Comparison of ENCODE assay signal across 27 cellular contexts in genomic region chr11:120937501-120937900, GRCh38.
DNase-seq lines count a peak whose midpoint lies in the region; ATAC-seq, FAIRE-seq and TF ChIP-seq lines count a peak whose summit lies in the region.
"Had no signal": no experiment of that assay in that cellular context is flagged by ENCODE, and none has a peak within 500 bp of the region (broad histone marks: within the 10 kb centered on the region; RNA-seq: fewer than 3 reads in every experiment).

No MANE protein-coding gene starts in this region.

- TF ChIP-seq RAD21 in SK-N-SH (IDR thresholded peaks at IDR 0.05; ENCODE audit: low read length), result no peak
- TF ChIP-seq RAD21 in H1 (IDR thresholded peaks at IDR 0.05 in 1 of 2, conservative IDR thresholded peaks at IDR 0.05 in 1 of 2; ENCODE audit: low read depth in 2 of 2, low read length in 2 of 2), result no peak

- H3K4me1 ChIP-seq in SK-N-SH (ENCODE audit: control insufficient read depth in 1 of 2, insufficient read depth in 2 of 2, low read depth in 1 of 2, low read length in 1 of 2) (peaks cover 0 to 13% of the 10 kb centered on the region in 2 experiments; a peak in 2 of 4 replicates), left ventricle myocardium inferior (no peaks in the 10 kb centered on the region), H1 (replicated peaks in 1 of 4; ENCODE audit: control insufficient read depth in 3 of 4, insufficient read depth in 4 of 4, low read length in 3 of 4) (peaks cover 2 to 7% (median 6%) of the 10 kb centered on the region in 4 experiments; a peak in 6 of 7 replicates), right cardiac atrium (ENCODE audit: control insufficient read depth, insufficient read depth, low read length) (no peaks in the 10 kb centered on the region)
- H3K4me1 ChIP-seq: A549, BLaER1 had no signal

- no peak for ATAC-seq in SK-N-SH treated with all-trans-retinoic acid at 6 μM for 48 hours
- peak; percentile 58 for ATAC-seq in Right ventricle myocardium superior (ENCODE audit: poor library complexity)
- ATAC-seq in right cardiac atrium, result peak; percentile 26 to 71
- ATAC-seq: A549, GM12878 had no signal

- no peak overlapping the region for H3K56ac ChIP-seq in H1 (replicated peaks; ENCODE audit: insufficient read length, low read depth, low read length)

- no peak overlapping the region for H2BK20ac ChIP-seq in H1 (ENCODE audit: low read length)

- intact Hi-C loops in Right ventricle myocardium superior (cut with DNase I) (loop anchor here (10.0 kb wide), 1 partner anchor 257 kb away; no protein-coding TSS in a partner anchor), left ventricle myocardium inferior (cut with micrococcal nuclease) (loop anchor here (10.0 kb wide), 1 partner anchor 257 kb away; no protein-coding TSS in a partner anchor), right cardiac atrium (cut with DNase I) (no loop called here)

- CTCF ChIA-PET in SK-N-SH (lab: Yijun Ruan, JAX), result interaction anchor here (0.6 to 6.4 kb wide), 6 partner anchors 11 to 426 kb away, joined by 3 to 49 read pairs (median 6); partner anchors contain the start of gene GRIK4
- CTCF ChIA-PET in H1 (lab: Charles Lee; ENCODE audit: partially characterized antibody), result interaction anchor here (1.1 to 12.8 kb wide), 5 partner anchors 12 to 277 kb away, joined by 3 to 218 read pairs (median 3); no protein-coding TSS in a partner anchor

- H3K36me3 ChIP-seq in SK-N-SH (replicated peaks in 1 of 2; ENCODE audit: control insufficient read depth in 1 of 2, insufficient read depth in 2 of 2, low read length in 1 of 2) (no peaks in the 10 kb centered on the region), left ventricle myocardium inferior (no peaks in the 10 kb centered on the region), H1 (ENCODE audit: control insufficient read depth in 2 of 4, insufficient read depth in 4 of 4, low read length in 3 of 4) (no peaks in the 10 kb centered on the region)
- H3K36me3 ChIP-seq: BE2C, BLaER1 had no signal

- H3K4me3 ChIP-seq in SK-N-SH (ENCODE audit: low read depth in 2 of 2, low read length in 1 of 2) (no peak overlapping the region), left ventricle myocardium inferior (no peak overlapping the region), H1 (ENCODE audit: extremely low read depth in 1 of 4, insufficient read depth in 2 of 4, low read depth in 3 of 4, low read length in 4 of 4) (no peak overlapping the region), right cardiac atrium (ENCODE audit: low read length) (no peak overlapping the region)
- H3K4me3 ChIP-seq: A549, BLaER1, GM12878 had no signal

- no peak overlapping the region for H4K8ac ChIP-seq in H1 (ENCODE audit: extremely low read depth, insufficient read depth, low read length)

- H3K9me3 ChIP-seq in SK-N-SH (no peaks in the 10 kb centered on the region), left ventricle myocardium inferior (replicated peaks) (no peaks in the 10 kb centered on the region), H1 (ENCODE audit: insufficient read depth in 2 of 2, low read depth in 1 of 2, low read length in 1 of 2) (no peaks in the 10 kb centered on the region), right cardiac atrium (ENCODE audit: control insufficient read depth, low read length) (no peaks in the 10 kb centered on the region)
- H3K9me3 ChIP-seq: A549, BE2C, BLaER1 had no signal

- H3K79me2 ChIP-seq in SK-N-SH (ENCODE audit: insufficient read depth) (no peaks in the 10 kb centered on the region), H1 (ENCODE audit: control insufficient read depth in 1 of 2, insufficient read depth in 2 of 2, low read length in 2 of 2) (no peaks in the 10 kb centered on the region)

- no peaks in the 10 kb centered on the region for H4K20me1 ChIP-seq in SK-N-SH (ENCODE audit: insufficient read depth)
- H4K20me1 ChIP-seq in H1 (replicated peaks in 1 of 2; ENCODE audit: control insufficient read depth in 1 of 2, insufficient read depth in 2 of 2, low read length in 2 of 2), result no peaks in the 10 kb centered on the region
- H4K20me1 ChIP-seq: BLaER1 had no signal

- no peak overlapping the region for H2BK15ac ChIP-seq in H1 (ENCODE audit: low read length)

- H2AK5ac ChIP-seq in H1 (ENCODE audit: low read depth, low read length), result 0 out of 2 replicates have a peak overlapping the region, but pooled peaks have one; percentile 11

- H3K4me2 ChIP-seq in SK-N-SH, result no peak overlapping the region
- no peak overlapping the region for H3K4me2 ChIP-seq in H1 (ENCODE audit: insufficient read depth in 1 of 2, low read depth in 2 of 2, low read length in 2 of 2)
- H3K4me2 ChIP-seq: A549, BLaER1 had no signal

- no peaks in the 10 kb centered on the region for H3K79me1 ChIP-seq in H1 (ENCODE audit: low read depth, low read length)

- 20% methylated on average over 5 of the region's 5 CpGs for WGBS in SK-N-SH (ENCODE audit: low lambda C conversion rate)
- WGBS in H1 (ENCODE audit: extremely low coverage in 1 of 2, insufficient coverage in 1 of 2, insufficient read length in 1 of 2, insufficient replicate concordance in 2 of 2, low coverage in 1 of 2, low lambda C conversion rate in 2 of 2, missing lambda C conversion rate in 1 of 2), 2 experiments, result 71% methylated on average over 5 of the region's 5 CpGs; no CpG with 5 or more reads in 1 of the 2 experiments
- WGBS in right cardiac atrium, result 18% methylated on average over 5 of the region's 5 CpGs

- no peaks in the 10 kb centered on the region for H3K23me2 ChIP-seq in H1 (ENCODE audit: low read depth, low read length)

- H3K9me2 ChIP-seq in SK-N-SH, result no peaks in the 10 kb centered on the region

- no peak for TF ChIP-seq CTCF in SK-N-SH (IDR thresholded peaks at IDR 0.05)
- no peak for TF ChIP-seq CTCF in left ventricle myocardium inferior (IDR thresholded peaks at IDR 0.05; ENCODE audit: borderline replicate concordance)
- TF ChIP-seq CTCF in H1 (IDR thresholded peaks at IDR 0.05; ENCODE audit: control extremely low read depth in 1 of 3, insufficient read depth in 1 of 3, low read depth in 1 of 3, low read length in 3 of 3), result no peak

- H3K4ac ChIP-seq in H1 (replicated peaks; ENCODE audit: insufficient read length, low read depth, low read length), result no peak overlapping the region

- TF ChIP-seq EP300 in SK-N-SH (IDR thresholded peaks at IDR 0.05; ENCODE audit: borderline replicate concordance in 1 of 2, low read depth in 1 of 2, low read length in 1 of 2) (no peak), H1 (IDR thresholded peaks at IDR 0.05; ENCODE audit: borderline replicate concordance in 1 of 2, low read depth in 2 of 2, low read length in 2 of 2) (no peak)

- DNase-seq in SK-N-SH, result no peak
- no peak for DNase-seq in Right ventricle myocardium superior
- DNase-seq in left ventricle myocardium inferior, result no peak
- no peak for DNase-seq in H1 (ENCODE audit: low read depth in 1 of 2, low spot score in 2 of 2)
- DNase-seq in right cardiac atrium, result no peak
- DNase-seq in activated CD4-positive, alpha-beta T cell treated with anti-CD3 and anti-CD28 coated beads, Interleukin-2, amount 50 U/mL, for 48 hours, result no peak
- DNase-seq in epidermal melanocyte (ENCODE audit: insufficient read length, low spot score), result no peak
- DNase-seq: BE2C; C1 segment of cervical spinal cord; CD4-positive, alpha-beta memory T cell; CD4-positive, CD25-positive, alpha-beta regulatory T cell; CD8-positive, alpha-beta memory T cell; COR-L47; DMS 273 treated with DMSO at 0.1 percent for 48 hours; DMS153; DMS53; DMS79; DND-41; EL; GDM1 had no signal

- H2AFZ ChIP-seq in SK-N-SH (ENCODE audit: low read depth) (no peak overlapping the region), H1 (ENCODE audit: low read length) (no peak overlapping the region)

- H4K5ac ChIP-seq in H1 (ENCODE audit: insufficient read length, low read depth, low read length), result no peak overlapping the region

- H3F3A ChIP-seq in SK-N-SH (replicated peaks; ENCODE audit: insufficient read depth), result no peaks in the 10 kb centered on the region

- no peaks in the 10 kb centered on the region; the same call in 1 of the 2 replicates for H3K27me3 ChIP-seq in SK-N-SH (ENCODE audit: insufficient read depth)
- H3K27me3 ChIP-seq in left ventricle myocardium inferior (ENCODE audit: low read depth), result peaks cover 83% of the 10 kb centered on the region
- H3K27me3 ChIP-seq in H1 (replicated peaks in 1 of 4; ENCODE audit: control insufficient read depth in 3 of 4, extremely low read depth in 1 of 4, insufficient read depth in 3 of 4, low read length in 3 of 4), result peaks cover 0 to 3% (median 0%) of the 10 kb centered on the region in 4 experiments; a peak in 1 of 7 replicates
- H3K27me3 ChIP-seq in right cardiac atrium (ENCODE audit: control insufficient read depth, insufficient read depth), result no peaks in the 10 kb centered on the region
- H3K27me3 ChIP-seq: BE2C, BLaER1 had no signal

- H3K27ac ChIP-seq in SK-N-SH (ENCODE audit: low read depth in 2 of 2, low read length in 1 of 2), result no peak overlapping the region
- no peak overlapping the region for H3K27ac ChIP-seq in left ventricle myocardium inferior (replicated peaks)
- no peak overlapping the region for H3K27ac ChIP-seq in H1 (ENCODE audit: low read depth, low read length)
- H3K27ac ChIP-seq in right cardiac atrium (ENCODE audit: low read length), result no peak overlapping the region
- H3K27ac ChIP-seq: 22Rv1, A549, BLaER1 had no signal

- no peak overlapping the region for H2BK12ac ChIP-seq in H1 (ENCODE audit: low read depth, low read length)

- H3K18ac ChIP-seq in H1 (ENCODE audit: extremely low read depth, low read length), result no peak overlapping the region

- no peak overlapping the region for H3K23ac ChIP-seq in H1 (ENCODE audit: insufficient read length)

- no peak overlapping the region for H3K14ac ChIP-seq in H1 (ENCODE audit: insufficient read length)

- no peak overlapping the region for H4K91ac ChIP-seq in H1 (replicated peaks; ENCODE audit: insufficient read length, low read length)

- H3K9ac ChIP-seq in SK-N-SH, result no peak overlapping the region
- H3K9ac ChIP-seq in H1 (replicated peaks in 1 of 4; ENCODE audit: extremely low read depth in 1 of 4, low read depth in 3 of 4, low read length in 3 of 4), result no peak overlapping the region
- H3K9ac ChIP-seq: BLaER1 had no signal

- POLR2A ChIA-PET in SK-N-SH (lab: Yijun Ruan, JAX), result no interaction called here
- POLR2A ChIA-PET in H1 (lab: Charles Lee; ENCODE audit: partially characterized antibody), result no interaction called here

- no peak overlapping the region for H2BK120ac ChIP-seq in H1 (replicated peaks; ENCODE audit: low read depth, low read length)

- H2BK5ac ChIP-seq in H1 (ENCODE audit: low read depth, low read length), result no peak overlapping the region

- TF ChIP-seq POLR2A in H1 (IDR thresholded peaks at IDR 0.05; ENCODE audit: control extremely low read depth in 1 of 2, low read depth in 2 of 2, low read length in 2 of 2), result no peak

- FAIRE-seq in H1 (lab: Jason Lieb, UNC), result no peak
- FAIRE-seq: A549, GM12878, GM12892, GM18507 had no signal

TF ChIP-seq in SK-N-SH, 30 proteins besides CTCF, POLR2A, EP300 and RAD21 (continues in another document):
- TF ChIP-seq RXRA (IDR thresholded peaks at IDR 0.05; ENCODE audit: borderline replicate concordance, low read depth), result no peak

TF ChIP-seq in SK-N-SH treated with all-trans-retinoic acid at 6 μM for 48 hours, 23 proteins besides CTCF, POLR2A, EP300 and RAD21 (continues in another document):
- TF ChIP-seq ZNF565 (CRISPR knock-in tag; conservative IDR thresholded peaks at IDR 0.05; ENCODE audit: low read depth), result no peak
- no peak for TF ChIP-seq OSR1 (CRISPR knock-in tag; IDR thresholded peaks at IDR 0.05)

TF ChIP-seq in H1, 55 proteins besides CTCF, POLR2A, EP300 and RAD21 (continues in another document):
- TF ChIP-seq YY1 (IDR thresholded peaks at IDR 0.05; ENCODE audit: low read depth, low read length), result no peak
- no peak for TF ChIP-seq BRCA1 (IDR thresholded peaks at IDR 0.05; ENCODE audit: low read depth, low read length)

Comparison
In these comparisons a context has a peak if more than half of its experiments do, and no peak if none do; other contexts are left out.
1. intact Hi-C loops: an anchor here in Right ventricle myocardium superior (10.0 kb wide) and left ventricle myocardium inferior (10.0 kb wide); none called in right cardiac atrium.